ENCODE assay signal across 8 cellular contexts in genomic region chr1:119140177-119141019, GRCh38. TPM values are rescaled to one million over a fixed set of nuclear protein-coding genes. Genes with fewer than 3 reads are reported as not detected.
DNase-seq lines count a peak whose midpoint lies in the region; ATAC-seq lines count a peak whose summit lies in the region.

Gene WARS2, minus strand, starts transcription at chr1:119140653. Its CDS starts 9 bp downstream, at chr1:119140644.

- no peak within 1 kb of the TSS for H3K4me3 Mint-ChIP-seq in activated CD4-positive, alpha-beta T cell treated with anti-CD3 and anti-CD28 coated beads, Interleukin-2, amount 10 ng/mL, durations not matched to agents 24 days and 14 days

- intact Hi-C loops in activated CD4-positive, alpha-beta T cell treated with anti-CD3 and anti-CD28 coated beads, Interleukin-2, amount 10 ng/mL, durations not matched to agents 24 days and 14 days (cut with micrococcal nuclease) = loop anchor here (5.0 kb wide), 2 partner anchors 1483 to 1773 kb away; partner anchors contain the start of gene MAN1A2

- H3K36me3 Mint-ChIP-seq in activated CD4-positive, alpha-beta T cell treated with anti-CD3 and anti-CD28 coated beads, Interleukin-2, amount 10 ng/mL, durations not matched to agents 24 days and 14 days (ENCODE audit: low read depth) = peaks cover 14% of the 10 kb centered on the region

- H3K4me1 Mint-ChIP-seq in activated CD4-positive, alpha-beta T cell treated with anti-CD3 and anti-CD28 coated beads, Interleukin-2, amount 10 ng/mL, durations not matched to agents 24 days and 14 days = peaks cover 26% of the 10 kb centered on the region

- peak; percentile 92 for ATAC-seq in GM19351 (IDR thresholded peaks at IDR 0.05; ENCODE audit: unreplicated experiment)
- ATAC-seq in HG03520 (IDR thresholded peaks at IDR 0.05; ENCODE audit: unreplicated experiment) = peak; percentile 85

- DNase-seq in C1 segment of cervical spinal cord (lab: John Stamatoyannopoulos, UW) (peak; percentile 76 to 99 (median 96)), NCI-H526 treated with DMSO at 0.1 percent for 48 hours (lab: John Stamatoyannopoulos, UW) (peak; percentile 99), dedifferentiated amniotic fluid mesenchymal stem cell (ENCODE audit: extremely low spot score) (peak; percentile 97), left kidney (ENCODE audit: low read depth, low spot score) (peak; percentile 99)
- peak; percentile 98 for DNase-seq in activated CD4-positive, alpha-beta T cell treated with anti-CD3 and anti-CD28 coated beads, Interleukin-2, amount 10 ng/mL, durations not matched to agents 24 days and 14 days
- DNase-seq in stimulated activated CD4-positive, alpha-beta T cell treated with anti-CD3 and anti-CD28 coated beads, Interleukin-2, amount 100 ng/mL, for 24 hours = peak; percentile 88 to 91

- H3K9me3 Mint-ChIP-seq in activated CD4-positive, alpha-beta T cell treated with anti-CD3 and anti-CD28 coated beads, Interleukin-2, amount 10 ng/mL, durations not matched to agents 24 days and 14 days = no peaks in the 10 kb centered on the region

- H3K27ac Mint-ChIP-seq in activated CD4-positive, alpha-beta T cell treated with anti-CD3 and anti-CD28 coated beads, Interleukin-2, amount 10 ng/mL, durations not matched to agents 24 days and 14 days = no peak within 1 kb of the TSS

- no peaks in the 10 kb centered on the region for H3K27me3 Mint-ChIP-seq in activated CD4-positive, alpha-beta T cell treated with anti-CD3 and anti-CD28 coated beads, Interleukin-2, amount 10 ng/mL, durations not matched to agents 24 days and 14 days

RNA-seq across cellular contexts. Expression of gene WARS2, which starts in this region (rescaled TPM):
- total RNA-seq in activated CD4-positive, alpha-beta T cell treated with anti-CD3 and anti-CD28 coated beads, Interleukin-2, amount 10 ng/mL, durations not matched to agents 24 days and 14 days = 20.2 and 21.5 TPM in 2 replicates

Comparison
In these comparisons a context has a peak if more than half of its experiments do, and no peak if none do; other contexts are left out.
1. Peak in every context shown above with its lines: DNase-seq and ATAC-seq.